In the genomic region with DNA sequence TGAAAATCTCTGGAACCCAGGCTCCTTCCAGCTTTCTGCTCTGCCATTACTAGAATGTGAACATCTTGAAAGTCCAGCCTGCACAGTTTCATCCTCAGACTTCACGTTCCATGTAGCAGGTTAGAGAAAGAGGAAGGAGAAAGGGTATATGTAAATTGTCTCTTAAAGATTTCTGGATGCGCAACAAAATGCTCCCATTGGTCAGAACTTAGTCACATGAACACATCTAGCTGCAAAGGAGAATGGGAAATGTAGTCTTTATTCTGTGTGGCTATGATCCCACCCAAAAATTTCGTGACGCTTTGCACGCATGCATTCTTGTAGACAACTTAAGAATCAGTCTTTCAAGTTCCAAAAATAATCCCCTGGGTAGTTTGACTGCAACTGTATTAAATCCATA, we compare ENCODE assay signal across 10 cellular contexts. TPM values are rescaled to one million over a fixed set of nuclear protein-coding genes. Genes with fewer than 3 reads are reported as not detected.
DNase-seq lines count a peak whose midpoint lies in the region; ATAC-seq and TF ChIP-seq lines count a peak whose summit lies in the region.
"Had no signal": no experiment of that assay in that cellular context is flagged by ENCODE, and none has a peak within 500 bp of the region (broad histone marks: within the 10 kb centered on the region; RNA-seq: fewer than 3 reads in every experiment).

No MANE protein-coding gene starts in this region.

- in situ Hi-C loops in gastrocnemius medialis (cut with MboI; ENCODE audit: low sequenced_read_pairs in 4 of 4) = no loop called here

- peak; percentile 51 for ATAC-seq in HG02885 (IDR thresholded peaks at IDR 0.05; ENCODE audit: poor library complexity, unreplicated experiment)
- no peak for ATAC-seq in gastrocnemius medialis
- ATAC-seq: pancreas had no signal

- TF ChIP-seq POLR2A in gastrocnemius medialis (IDR thresholded peaks at IDR 0.05) = no peak

- H3K27me3 ChIP-seq in GM06990 (replicated peaks; ENCODE audit: control insufficient read depth, insufficient read depth, low read length) (no peaks in the 10 kb centered on the region), gastrocnemius medialis (no peaks in the 10 kb centered on the region)
- H3K27me3 ChIP-seq: pancreas had no signal

- peak; percentile 13 for DNase-seq in GM06990 (ENCODE audit: extremely low read depth, insufficient read length)
- peak; percentile 61 for DNase-seq in OCI-M1 (lab: John Stamatoyannopoulos, UW)
- no peak for DNase-seq in glutamatergic neuron
- no peak for DNase-seq in NCI-H1048 (lab: John Stamatoyannopoulos, UW)
- DNase-seq in gastrocnemius medialis = no peak
- DNase-seq in activated T-cell treated with anti-CD3 and anti-CD28 coated beads, Interleukin-2, amount 50 U/mL, for 48 hours = no peak
- DNase-seq in GM03348 (ENCODE audit: low spot score) = no peak
- DNase-seq: pancreas had no signal

- peak overlapping the region; percentile 50 for H3K4me3 ChIP-seq in GM06990 (replicated peaks; ENCODE audit: low read depth, low read length)
- no peak overlapping the region for H3K4me3 ChIP-seq in gastrocnemius medialis
- H3K4me3 ChIP-seq: pancreas had no signal

- H3K27me3 Mint-ChIP-seq in glutamatergic neuron (ENCODE audit: unreplicated experiment) = peaks cover 2% of the 10 kb centered on the region

- peaks cover 2% of the 10 kb centered on the region for H3K9me3 Mint-ChIP-seq in glutamatergic neuron (ENCODE audit: unreplicated experiment)
- H3K9me3 Mint-ChIP-seq: activated naive CD4-positive, alpha-beta T cell treated with anti-CD3 and anti-CD28 coated beads, Interleukin-2, amount 50 U/mL, for 24 hours had no signal

- no peaks in the 10 kb centered on the region for H3K36me3 ChIP-seq in GM06990 (ENCODE audit: control insufficient read depth, insufficient read depth, low read length)
- no peaks in the 10 kb centered on the region for H3K36me3 ChIP-seq in gastrocnemius medialis
- H3K36me3 ChIP-seq: pancreas had no signal

- H3K27ac ChIP-seq in gastrocnemius medialis = no peak overlapping the region
- H3K27ac ChIP-seq: pancreas had no signal

- H3K4me1 ChIP-seq in gastrocnemius medialis = no peaks in the 10 kb centered on the region
- H3K4me1 ChIP-seq: pancreas had no signal

- H3K4me1 Mint-ChIP-seq in glutamatergic neuron (ENCODE audit: low read depth, unreplicated experiment) = no peaks in the 10 kb centered on the region
- H3K4me1 Mint-ChIP-seq: activated naive CD4-positive, alpha-beta T cell treated with anti-CD3 and anti-CD28 coated beads, Interleukin-2, amount 50 U/mL, for 24 hours had no signal

- TF ChIP-seq CTCF in GM06990 (IDR thresholded peaks at IDR 0.05; ENCODE audit: insufficient read depth, low read length, poor library complexity, severe bottlenecking) (no peak), glutamatergic neuron (IDR thresholded peaks at IDR 0.05; ENCODE audit: partially characterized antibody, unreplicated experiment) (no peak), gastrocnemius medialis (IDR thresholded peaks at IDR 0.05 in 4 of 5, conservative IDR thresholded peaks at IDR 0.05 in 1 of 5) (no peak)

- intact Hi-C loops in gastrocnemius medialis (cut with DNase I; ENCODE audit: low total_unique reads) = no loop called here

- no peaks in the 10 kb centered on the region for H3K9me3 ChIP-seq in gastrocnemius medialis
- H3K9me3 ChIP-seq: pancreas had no signal

- no peaks in the 10 kb centered on the region for H3K36me3 Mint-ChIP-seq in glutamatergic neuron (ENCODE audit: unreplicated experiment)
- H3K36me3 Mint-ChIP-seq: activated naive CD4-positive, alpha-beta T cell treated with anti-CD3 and anti-CD28 coated beads, Interleukin-2, amount 50 U/mL, for 24 hours had no signal

- H3K4me3 Mint-ChIP-seq in glutamatergic neuron (ENCODE audit: unreplicated experiment) = peak overlapping the region; percentile 66
- H3K4me3 Mint-ChIP-seq: activated naive CD4-positive, alpha-beta T cell treated with anti-CD3 and anti-CD28 coated beads, Interleukin-2, amount 50 U/mL, for 24 hours had no signal

- H3K27ac Mint-ChIP-seq in glutamatergic neuron (ENCODE audit: unreplicated experiment) = no peak overlapping the region
- H3K27ac Mint-ChIP-seq: activated naive CD4-positive, alpha-beta T cell treated with anti-CD3 and anti-CD28 coated beads, Interleukin-2, amount 50 U/mL, for 24 hours had no signal

RNA-seq across cellular contexts. Expression of a gene that starts 46.4 kb away (rescaled TPM):
- total RNA-seq in glutamatergic neuron (ENCODE audit: unreplicated experiment) (85.6 TPM), gastrocnemius medialis (10 to 100 TPM; 12.8 to 33.7 (median 19.2) TPM)

Comparison
In these comparisons a context has a peak if more than half of its experiments do, and no peak if none do; other contexts are left out.
1. DNase-seq: peak in GM06990 (single experiment) and OCI-M1 (single experiment); none in glutamatergic neuron (single experiment), NCI-H1048 (single experiment), gastrocnemius medialis (0 of 2), activated T-cell treated with anti-CD3 and anti-CD28 coated beads, Interleukin-2, amount 50 U/mL, for 48 hours (0 of 2) and GM03348 (single experiment).